ENCODE assay signal across 17 cellular contexts in genomic region chr18:45167109-45167551, GRCh38.
DNase-seq lines count a peak whose midpoint lies in the region; ATAC-seq and TF ChIP-seq lines count a peak whose summit lies in the region.
"Had no signal": no experiment of that assay in that cellular context is flagged by ENCODE, and none has a peak within 500 bp of the region (broad histone marks: within the 10 kb centered on the region; RNA-seq: fewer than 3 reads in every experiment).

No MANE protein-coding gene starts in this region.

- no peaks in the 10 kb centered on the region for H3K9me3 Mint-ChIP-seq in stimulated activated memory B cell treated with anti-CD40 and anti-IgM and Interleukin-4, amounts not matched to agents 10 μg/mL and 1 μg/mL and 100 μg/mL, for 72 hours
- H3K9me3 Mint-ChIP-seq: activated T-cell treated with anti-CD3 and anti-CD28 coated beads, Interleukin-2, amount 50 U/mL, for 4 hours had no signal

- H3K27ac Mint-ChIP-seq in stimulated activated memory B cell treated with anti-CD40 and anti-IgM and Interleukin-4, amounts not matched to agents 10 μg/mL and 1 μg/mL and 100 μg/mL, for 72 hours: peak overlapping the region; percentile 34

- intact Hi-C loops in head of caudate nucleus (cut with DNase I): no loop called here

- H3K4me1 Mint-ChIP-seq in stimulated activated memory B cell treated with anti-CD40 and anti-IgM and Interleukin-4, amounts not matched to agents 10 μg/mL and 1 μg/mL and 100 μg/mL, for 72 hours: peaks cover 7% of the 10 kb centered on the region

- H3K4me3 Mint-ChIP-seq in stimulated activated memory B cell treated with anti-CD40 and anti-IgM and Interleukin-4, amounts not matched to agents 10 μg/mL and 1 μg/mL and 100 μg/mL, for 72 hours: no peak overlapping the region
- H3K4me3 Mint-ChIP-seq: activated T-cell treated with anti-CD3 and anti-CD28 coated beads, Interleukin-2, amount 50 U/mL, for 4 hours had no signal

- H3K27me3 Mint-ChIP-seq in stimulated activated memory B cell treated with anti-CD40 and anti-IgM and Interleukin-4, amounts not matched to agents 10 μg/mL and 1 μg/mL and 100 μg/mL, for 72 hours: no peaks in the 10 kb centered on the region

- H4K20me1 ChIP-seq in SK-N-SH (ENCODE audit: insufficient read depth): no peaks in the 10 kb centered on the region

- ATAC-seq in SK-N-SH treated with all-trans-retinoic acid at 6 μM for 48 hours: no peak
- ATAC-seq in stimulated activated memory B cell treated with anti-CD40 and anti-IgM and Interleukin-4, amounts not matched to agents 10 μg/mL and 1 μg/mL and 100 μg/mL, for 72 hours: no peak
- ATAC-seq in GM18511 (IDR thresholded peaks at IDR 0.05; ENCODE audit: unreplicated experiment): no peak
- ATAC-seq in HG03045 (IDR thresholded peaks at IDR 0.05; ENCODE audit: unreplicated experiment): no peak
- ATAC-seq: left ventricle myocardium superior had no signal

- H3K4me1 ChIP-seq in SK-N-SH (ENCODE audit: control insufficient read depth in 1 of 2, insufficient read depth in 2 of 2, low read depth in 1 of 2, low read length in 1 of 2): peaks cover 0 to 51% of the 10 kb centered on the region in 2 experiments; a peak in 3 of 4 replicates
- H3K4me1 ChIP-seq: SJCRH30, tibial nerve had no signal

- no peaks in the 10 kb centered on the region for H3K27me3 ChIP-seq in SK-N-SH (ENCODE audit: insufficient read depth)
- H3K27me3 ChIP-seq: SJCRH30, spleen, tibial nerve had no signal

- H3K79me2 ChIP-seq in SK-N-SH (ENCODE audit: insufficient read depth): no peaks in the 10 kb centered on the region

- H3K9me3 ChIP-seq in SK-N-SH: no peaks in the 10 kb centered on the region
- H3K9me3 ChIP-seq: SJCRH30, spleen, tibial nerve had no signal

- peak overlapping the region; percentile 54 for H3K4me2 ChIP-seq in SK-N-SH

- no peak for TF ChIP-seq EP300 in SK-N-SH (IDR thresholded peaks at IDR 0.05; ENCODE audit: borderline replicate concordance in 1 of 2, low read depth in 1 of 2, low read length in 1 of 2)

- H3K9ac ChIP-seq in SK-N-SH: peak overlapping the region; percentile 55; the same call in 1 of the 2 replicates

- CTCF ChIA-PET in SK-N-SH (lab: Yijun Ruan, JAX): no interaction called here

- no peaks in the 10 kb centered on the region for H3K36me3 ChIP-seq in SK-N-SH (replicated peaks in 1 of 2; ENCODE audit: control insufficient read depth in 1 of 2, insufficient read depth in 2 of 2, low read length in 1 of 2)
- H3K36me3 ChIP-seq: SJCRH30, spleen, tibial nerve had no signal

- no peak for DNase-seq in SK-N-SH
- DNase-seq in M059J (ENCODE audit: low read depth): peak; percentile 91
- DNase-seq in epithelial cell of prostate (ENCODE audit: low read depth, low spot score): no peak
- DNase-seq in head of caudate nucleus: no peak
- DNase-seq: 8988T; activated T-cell treated with anti-CD3 and anti-CD28 coated beads, Interleukin-2, amount 50 U/mL, for 4 hours; aorta; effector memory CD4-positive, alpha-beta T cell; left ventricle myocardium superior; NCI-H526; spleen had no signal

- no peak overlapping the region for H3K4me3 ChIP-seq in SK-N-SH (ENCODE audit: low read depth in 2 of 2, low read length in 1 of 2)
- H3K4me3 ChIP-seq: SJCRH30, spleen, tibial nerve had no signal

- 73% methylated on average over 2 of the region's 2 CpGs for WGBS in SK-N-SH (ENCODE audit: low lambda C conversion rate)

- no peaks in the 10 kb centered on the region for H3K9me2 ChIP-seq in SK-N-SH

- no peaks in the 10 kb centered on the region for H3K36me3 Mint-ChIP-seq in stimulated activated memory B cell treated with anti-CD40 and anti-IgM and Interleukin-4, amounts not matched to agents 10 μg/mL and 1 μg/mL and 100 μg/mL, for 72 hours

- peak overlapping the region; percentile 47 to 90; a peak in 3 of 4 replicates for H3K27ac ChIP-seq in SK-N-SH (ENCODE audit: low read depth in 2 of 2, low read length in 1 of 2)
- H3K27ac ChIP-seq in epithelial cell of prostate: peak overlapping the region; percentile 62
- H3K27ac ChIP-seq: SJCRH30, spleen, tibial nerve had no signal

- peaks cover 48% of the 10 kb centered on the region for H3F3A ChIP-seq in SK-N-SH (replicated peaks; ENCODE audit: insufficient read depth)

- POLR2A ChIA-PET in SK-N-SH (lab: Yijun Ruan, JAX): no interaction called here

- no peak for TF ChIP-seq CTCF in SK-N-SH (IDR thresholded peaks at IDR 0.05)

- TF ChIP-seq RAD21 in SK-N-SH (IDR thresholded peaks at IDR 0.05; ENCODE audit: low read length): no peak

- peak overlapping the region; percentile 15; the same call in 1 of the 2 replicates for H2AFZ ChIP-seq in SK-N-SH (ENCODE audit: low read depth)

TF ChIP-seq in SK-N-SH, 30 proteins besides CTCF, POLR2A, EP300 and RAD21:
- no peak for TF ChIP-seq EZH2phosphoT487 (IDR thresholded peaks at IDR 0.05; ENCODE audit: borderline replicate concordance, low read depth)
- TF ChIP-seq FOSL2 (IDR thresholded peaks at IDR 0.05; ENCODE audit: borderline replicate concordance, low read depth): no peak
- TF ChIP-seq NRF1 (IDR thresholded peaks at IDR 0.05; ENCODE audit: low read depth, low read length): no peak
- TF ChIP-seq, protein P1, sequence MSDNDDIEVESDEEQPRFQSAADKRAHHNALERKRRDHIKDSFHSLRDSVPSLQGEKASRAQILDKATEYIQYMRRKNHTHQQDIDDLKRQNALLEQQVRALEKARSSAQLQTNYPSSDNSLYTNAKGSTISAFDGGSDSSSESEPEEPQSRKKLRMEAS (IDR thresholded peaks at IDR 0.05; ENCODE audit: low read depth): no peak
- no peak for TF ChIP-seq FOXM1 (IDR thresholded peaks at IDR 0.05; ENCODE audit: low read depth)
- no peak for TF ChIP-seq POLR2AphosphoS5 (IDR thresholded peaks at IDR 0.05; ENCODE audit: low read depth, low read length)
- TF ChIP-seq FOXJ3 (CRISPR knock-in tag; IDR thresholded peaks at IDR 0.05): no peak
- TF ChIP-seq MEF2A (IDR thresholded peaks at IDR 0.05; ENCODE audit: borderline replicate concordance, low read depth): no peak
- TF ChIP-seq GATA2 (CRISPR knock-in tag; IDR thresholded peaks at IDR 0.05): no peak
- no peak for TF ChIP-seq USF1 (IDR thresholded peaks at IDR 0.05; ENCODE audit: borderline replicate concordance, low read depth)
- TF ChIP-seq TAF1 (IDR thresholded peaks at IDR 0.05; ENCODE audit: borderline replicate concordance, low read depth, low read length): no peak
- TF ChIP-seq MXI1 (IDR thresholded peaks at IDR 0.05; ENCODE audit: low read depth, low read length): no peak
TF ChIP-seq in SK-N-SH: peak in this region for 0.

TF ChIP-seq in SK-N-SH treated with all-trans-retinoic acid at 6 μM for 48 hours, 23 proteins besides CTCF, POLR2A, EP300 and RAD21 (continues in another document):
- TF ChIP-seq PATZ1 (CRISPR knock-in tag; IDR thresholded peaks at IDR 0.05; ENCODE audit: borderline replicate concordance) (no peak), CREB5 (CRISPR knock-in tag; IDR thresholded peaks at IDR 0.05; ENCODE audit: low read depth) (no peak), OSR1 (CRISPR knock-in tag; IDR thresholded peaks at IDR 0.05) (no peak), RARB (CRISPR knock-in tag; IDR thresholded peaks at IDR 0.05) (no peak), ESRRG (CRISPR knock-in tag; IDR thresholded peaks at IDR 0.05) (no peak), TOX (CRISPR knock-in tag; IDR thresholded peaks at IDR 0.05; ENCODE audit: borderline replicate concordance) (no peak), PPARA (CRISPR knock-in tag; IDR thresholded peaks at IDR 0.05; ENCODE audit: borderline replicate concordance) (no peak), ZNF565 (CRISPR knock-in tag; conservative IDR thresholded peaks at IDR 0.05; ENCODE audit: low read depth) (no peak), TCF4 (CRISPR knock-in tag; IDR thresholded peaks at IDR 0.05; ENCODE audit: borderline replicate concordance) (no peak), ZNF8 (CRISPR knock-in tag; IDR thresholded peaks at IDR 0.05) (no peak), CSDC2 (CRISPR knock-in tag; IDR thresholded peaks at IDR 0.05) (no peak), ZFP3 (CRISPR knock-in tag; IDR thresholded peaks at IDR 0.05) (no peak), ISL1 (CRISPR knock-in tag; IDR thresholded peaks at IDR 0.05) (no peak)
- TF ChIP-seq, protein P2, sequence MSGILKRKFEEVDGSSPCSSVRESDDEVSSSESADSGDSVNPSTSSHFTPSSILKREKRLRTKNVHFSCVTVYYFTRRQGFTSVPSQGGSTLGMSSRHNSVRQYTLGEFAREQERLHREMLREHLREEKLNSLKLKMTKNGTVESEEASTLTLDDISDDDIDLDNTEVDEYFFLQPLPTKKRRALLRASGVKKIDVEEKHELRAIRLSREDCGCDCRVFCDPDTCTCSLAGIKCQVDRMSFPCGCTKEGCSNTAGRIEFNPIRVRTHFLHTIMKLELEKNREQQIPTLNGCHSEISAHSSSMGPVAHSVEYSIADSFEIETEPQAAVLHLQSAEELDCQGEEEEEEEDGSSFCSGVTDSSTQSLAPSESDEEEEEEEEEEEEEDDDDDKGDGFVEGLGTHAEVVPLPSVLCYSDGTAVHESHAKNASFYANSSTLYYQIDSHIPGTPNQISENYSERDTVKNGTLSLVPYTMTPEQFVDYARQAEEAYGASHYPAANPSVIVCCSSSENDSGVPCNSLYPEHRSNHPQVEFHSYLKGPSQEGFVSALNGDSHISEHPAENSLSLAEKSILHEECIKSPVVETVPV (CRISPR knock-in tag; IDR thresholded peaks at IDR 0.05): no peak
